Comparison of ENCODE assay signal across 13 cellular contexts in genomic region chr10:70943806-70944466, GRCh38. TPM values are rescaled to one million over a fixed set of nuclear protein-coding genes. Genes with fewer than 3 reads are reported as not detected.
DNase-seq lines count a peak whose midpoint lies in the region; ATAC-seq, FAIRE-seq and TF ChIP-seq lines count a peak whose summit lies in the region.
"Had no signal": no experiment of that assay in that cellular context is flagged by ENCODE, and none has a peak within 500 bp of the region (broad histone marks: within the 10 kb centered on the region; RNA-seq: fewer than 3 reads in every experiment).

No MANE protein-coding gene starts in this region.

- H3K27ac Mint-ChIP-seq in nephron progenitor cell = no peak overlapping the region

- TF ChIP-seq RAD21 in IMR-90 (IDR thresholded peaks at IDR 0.05; ENCODE audit: low read length) = no peak

- FAIRE-seq in RCC 7860 (lab: Jason Lieb, UNC) = no peak

- H3K4me2 ChIP-seq in IMR-90 (ENCODE audit: low read depth, low read length) (no peak overlapping the region), osteoblast (ENCODE audit: insufficient read depth, low read length) (no peak overlapping the region)
- H3K4me2 ChIP-seq: BLaER1 treated with 17β-estradiol and CSF1 and Interleukin-3, amounts not matched to agents 10 nM and 100 nM had no signal

- no peak overlapping the region for H4K8ac ChIP-seq in IMR-90 (ENCODE audit: low read depth in 2 of 2, low read length in 2 of 2)

- H3K4me1 Mint-ChIP-seq in nephron progenitor cell = peaks cover 26% of the 10 kb centered on the region
- H3K4me1 Mint-ChIP-seq: CD4-positive, CD25-positive, alpha-beta regulatory T cell had no signal

- dilution Hi-C loops in IMR-90 (cut with HindIII; ENCODE audit: low sequenced_read_pairs, unreplicated experiment) = no loop called here

- H2BK120ac ChIP-seq in IMR-90 (ENCODE audit: low read depth, low read length) = no peak overlapping the region

- no peak overlapping the region for H3K14ac ChIP-seq in IMR-90 (replicated peaks; ENCODE audit: low read depth, low read length)

- no peak for DNase-seq in IMR-90
- no peak for DNase-seq in Right ventricle myocardium superior
- peak; percentile 56 for DNase-seq in left ventricle myocardium superior
- DNase-seq in osteoblast (ENCODE audit: insufficient read length, low spot score, missing footprints) = peak; percentile 48
- DNase-seq in nephron progenitor cell = no peak
- no peak for DNase-seq in cortex of kidney (lab: John Stamatoyannopoulos, UW)
- DNase-seq in RCC 7860 (ENCODE audit: low spot score) = no peak
- DNase-seq in foreskin melanocyte = no peak
- DNase-seq: ACHN; CD4-positive, CD25-positive, alpha-beta regulatory T cell; DMS53; GF-D8 had no signal

- H3K27me3 ChIP-seq in IMR-90 (ENCODE audit: control insufficient read depth, insufficient read depth, low read length) = peaks cover 51% of the 10 kb centered on the region
- peaks cover 20% of the 10 kb centered on the region for H3K27me3 ChIP-seq in osteoblast (ENCODE audit: insufficient read depth, low read length)
- H3K27me3 ChIP-seq: BLaER1 treated with 17β-estradiol and CSF1 and Interleukin-3, amounts not matched to agents 10 nM and 100 nM had no signal

- no TSS peak for BruUV-seq in IMR-90 (replicated peaks; lab: Mats Ljungman, UMichigan)

- ATAC-seq in IMR-90 (ENCODE audit: low read depth) (no peak), Right ventricle myocardium superior (ENCODE audit: poor library complexity) (peak; percentile 67), left ventricle myocardium superior (peak; percentile 74)

- no peaks in the 10 kb centered on the region for H3K36me3 Mint-ChIP-seq in nephron progenitor cell (ENCODE audit: low read depth)
- H3K36me3 Mint-ChIP-seq: CD4-positive, CD25-positive, alpha-beta regulatory T cell had no signal

- POLR2A ChIA-PET in IMR-90 (lab: Charles Lee; ENCODE audit: unreplicated experiment) = no interaction called here

- no peak overlapping the region for H4K91ac ChIP-seq in IMR-90 (ENCODE audit: insufficient read depth, low read depth, low read length)

- no peaks in the 10 kb centered on the region for H3K79me2 ChIP-seq in osteoblast (ENCODE audit: insufficient read depth, low read length)

- H3K4me1 ChIP-seq in IMR-90 (ENCODE audit: control insufficient read depth, insufficient read depth, low read length) (no peaks in the 10 kb centered on the region), osteoblast (ENCODE audit: insufficient read depth, low read length) (no peaks in the 10 kb centered on the region)

- TF ChIP-seq POLR2A in IMR-90 (IDR thresholded peaks at IDR 0.05; ENCODE audit: low read depth, low read length) = no peak

- H3K9me1 ChIP-seq in IMR-90 (ENCODE audit: insufficient read depth, low read length) = no peaks in the 10 kb centered on the region

- H2AFZ ChIP-seq in IMR-90 (replicated peaks; ENCODE audit: low read length, poor library complexity) (peak overlapping the region; percentile 21), osteoblast (ENCODE audit: low read length) (no peak overlapping the region)

- H3K9ac ChIP-seq in IMR-90 (ENCODE audit: low read depth, low read length) = no peak overlapping the region
- H3K9ac ChIP-seq: BLaER1 treated with 17β-estradiol and CSF1 and Interleukin-3, amounts not matched to agents 10 nM and 100 nM had no signal

- H2BK5ac ChIP-seq in IMR-90 (ENCODE audit: low read depth, low read length, poor library complexity, severe bottlenecking) = no peak overlapping the region

- TF ChIP-seq CTCF in IMR-90 (conservative IDR thresholded peaks at IDR 0.05; ENCODE audit: low read depth, low read length) = no peak
- no peak for TF ChIP-seq CTCF in osteoblast (IDR thresholded peaks at IDR 0.05; ENCODE audit: extremely low read depth, low read depth, low read length)
- no peak for TF ChIP-seq CTCF in nephron progenitor cell (IDR thresholded peaks at IDR 0.05)

- H2AK9ac ChIP-seq in IMR-90 (replicated peaks; ENCODE audit: low read depth, low read length, poor library complexity) = peak overlapping the region; percentile 65

- H3K27ac ChIP-seq in IMR-90 (ENCODE audit: insufficient read depth, low read length) (no peak overlapping the region), osteoblast (ENCODE audit: low read depth, low read length) (no peak overlapping the region)
- H3K27ac ChIP-seq: BLaER1 treated with 17β-estradiol and CSF1 and Interleukin-3, amounts not matched to agents 10 nM and 100 nM had no signal

- H3K4me3 Mint-ChIP-seq in nephron progenitor cell = no peak overlapping the region
- H3K4me3 Mint-ChIP-seq: CD4-positive, CD25-positive, alpha-beta regulatory T cell had no signal

- H3K18ac ChIP-seq in IMR-90 (ENCODE audit: low read depth, low read length) = no peak overlapping the region

- CTCF ChIA-PET in IMR-90 (lab: Yijun Ruan, JAX) = no interaction called here

- H4K20me1 ChIP-seq in IMR-90 (ENCODE audit: insufficient read depth, low read length) (no peaks in the 10 kb centered on the region), osteoblast (ENCODE audit: insufficient read depth, low read length) (no peaks in the 10 kb centered on the region)
- H4K20me1 ChIP-seq: BLaER1 treated with 17β-estradiol and CSF1 and Interleukin-3, amounts not matched to agents 10 nM and 100 nM had no signal

- no peaks in the 10 kb centered on the region for H3K9me3 Mint-ChIP-seq in nephron progenitor cell
- H3K9me3 Mint-ChIP-seq: CD4-positive, CD25-positive, alpha-beta regulatory T cell had no signal

- H3K36me3 ChIP-seq in IMR-90 (ENCODE audit: control insufficient read depth, insufficient read depth, low read length) (no peaks in the 10 kb centered on the region), osteoblast (ENCODE audit: insufficient read depth, low read length) (no peaks in the 10 kb centered on the region)
- H3K36me3 ChIP-seq: BLaER1 treated with 17β-estradiol and CSF1 and Interleukin-3, amounts not matched to agents 10 nM and 100 nM had no signal

- H3K56ac ChIP-seq in IMR-90 (ENCODE audit: extremely low read depth, insufficient read depth, low read length) = no peak overlapping the region

- no peaks in the 10 kb centered on the region for H3K79me1 ChIP-seq in IMR-90 (ENCODE audit: low read depth in 1 of 2, low read length in 2 of 2)

- H3K4me3 ChIP-seq in IMR-90 (ENCODE audit: insufficient read depth, low read depth, low read length) (no peak overlapping the region), osteoblast (ENCODE audit: insufficient read depth, low read length) (no peak overlapping the region)
- H3K4me3 ChIP-seq: BLaER1 treated with 17β-estradiol and CSF1 and Interleukin-3, amounts not matched to agents 10 nM and 100 nM had no signal

- in situ Hi-C loops in IMR-90 (cut with MboI; ENCODE audit: low sequenced_read_pairs) = no loop called here

- H3K4ac ChIP-seq in IMR-90 (ENCODE audit: low read depth, low read length) = no peak overlapping the region

- no peak overlapping the region for H3K23ac ChIP-seq in IMR-90 (ENCODE audit: low read depth, low read length)

- no peak overlapping the region for H2AK5ac ChIP-seq in IMR-90 (ENCODE audit: low read depth, low read length)

- H3K9me3 ChIP-seq in IMR-90 (ENCODE audit: control insufficient read depth, insufficient read depth, low read length) (no peaks in the 10 kb centered on the region), osteoblast (ENCODE audit: low read depth, low read length) (no peaks in the 10 kb centered on the region)
- H3K9me3 ChIP-seq: BLaER1 treated with 17β-estradiol and CSF1 and Interleukin-3, amounts not matched to agents 10 nM and 100 nM had no signal

- no peak overlapping the region for H4K5ac ChIP-seq in IMR-90 (ENCODE audit: low read depth, low read length)

- H2BK15ac ChIP-seq in IMR-90 (ENCODE audit: low read depth, low read length) = no peak overlapping the region

- no peak overlapping the region for H2BK20ac ChIP-seq in IMR-90 (ENCODE audit: low read depth, low read length)

- 40% methylated on average over 5 of the region's 15 CpGs; no CpG with 5 or more reads in 1 of the 2 experiments for WGBS in IMR-90 (ENCODE audit: extremely low coverage in 2 of 2, insufficient read length in 1 of 2), 2 experiments

- peaks cover 12% of the 10 kb centered on the region for H3K27me3 Mint-ChIP-seq in nephron progenitor cell (ENCODE audit: low read depth, poor library complexity)
- H3K27me3 Mint-ChIP-seq: CD4-positive, CD25-positive, alpha-beta regulatory T cell had no signal

- intact Hi-C loops in IMR-90 (cut with micrococcal nuclease) (no loop called here), Right ventricle myocardium superior (cut with DNase I) (no loop called here), left ventricle myocardium superior (cut with micrococcal nuclease) (no loop called here)

TF ChIP-seq in IMR-90, 13 proteins besides CTCF, POLR2A, EP300 and RAD21:
- no peak for TF ChIP-seq RFX5 (IDR thresholded peaks at IDR 0.05; ENCODE audit: low read depth, low read length)
- no peak for TF ChIP-seq BHLHE40 (IDR thresholded peaks at IDR 0.05; ENCODE audit: low read depth, low read length)
- no peak for TF ChIP-seq MXI1 (IDR thresholded peaks at IDR 0.05; ENCODE audit: borderline replicate concordance, low read depth, low read length)
- TF ChIP-seq NFE2L2 (IDR thresholded peaks at IDR 0.05; ENCODE audit: low read depth, low read length) = no peak
- TF ChIP-seq MAZ (IDR thresholded peaks at IDR 0.05; ENCODE audit: borderline replicate concordance, low read depth, low read length) = no peak
- TF ChIP-seq MAFK (IDR thresholded peaks at IDR 0.05; ENCODE audit: low read depth, low read length) = no peak
- TF ChIP-seq FOS (IDR thresholded peaks at IDR 0.05; ENCODE audit: low read depth, low read length) = no peak
- no peak for TF ChIP-seq ELK1 (IDR thresholded peaks at IDR 0.05; ENCODE audit: borderline replicate concordance, low read depth, low read length)
- no peak for TF ChIP-seq CEBPB (IDR thresholded peaks at IDR 0.05; ENCODE audit: low read depth, low read length)

RNA-seq across cellular contexts. Expression of gene PCBD1, which starts 55.6 kb away (rescaled TPM):
- 15.8 and 17.8 TPM in 2 replicates for total RNA-seq in IMR-90 (2012; rRNA removed)
- polyA plus RNA-seq in IMR-90 (2012; rRNA removed) = 31.6 and 33.1 TPM in 2 replicates
- 21.7 and 49.0 TPM in 2 replicates for polyA plus RNA-seq in IMR-90 (2012; cell fraction: cytosol; rRNA removed)
- 10.9 and 17.4 TPM in 2 replicates for polyA plus RNA-seq in IMR-90 (2012; cell fraction: nucleus; rRNA removed; ENCODE audit: low replicate concordance)
- 142 TPM for total RNA-seq in Right ventricle myocardium superior
- total RNA-seq in left ventricle myocardium superior = 172 TPM
- total RNA-seq in osteoblast = 19.9 and 21.8 TPM in 2 replicates

Comparison
In these comparisons a context has a peak if more than half of its experiments do, and no peak if none do; other contexts are left out.
1. DNase-seq: peak in left ventricle myocardium superior (single experiment) and osteoblast (single experiment); none in IMR-90 (single experiment), Right ventricle myocardium superior (single experiment), nephron progenitor cell (single experiment), cortex of kidney (single experiment), RCC 7860 (single experiment) and foreskin melanocyte (single experiment).